ENCODE assay signal across 17 cellular contexts in the genomic region with DNA sequence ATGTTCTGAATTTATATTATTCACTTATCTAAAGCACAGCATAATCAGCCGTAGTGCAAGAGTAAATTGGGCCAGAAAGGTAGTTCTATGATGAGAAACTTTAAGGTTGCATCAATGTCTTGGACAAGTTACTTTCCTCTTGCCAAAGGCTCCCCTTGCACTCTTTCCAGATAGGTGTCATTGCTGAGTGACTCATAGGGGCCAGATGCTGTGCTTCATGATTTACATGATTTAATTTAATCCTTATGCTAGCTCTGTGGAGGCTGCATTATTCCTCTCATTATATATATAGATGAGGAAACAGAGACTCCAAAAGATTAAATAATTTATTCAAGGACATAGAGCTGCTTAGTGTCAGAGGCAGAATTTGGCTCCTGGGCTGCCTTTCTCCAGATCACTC. TPM values are rescaled to one million over a fixed set of nuclear protein-coding genes. Genes with fewer than 3 reads are reported as not detected.
DNase-seq lines count a peak whose midpoint lies in the region; ATAC-seq, FAIRE-seq and TF ChIP-seq lines count a peak whose summit lies in the region.
"Had no signal": no experiment of that assay in that cellular context is flagged by ENCODE, and none has a peak within 500 bp of the region (broad histone marks: within the 10 kb centered on the region; RNA-seq: fewer than 3 reads in every experiment).

No MANE protein-coding gene starts in this region.

- H3K36me3 ChIP-seq in MG63, result no peaks in the 10 kb centered on the region
- no peaks in the 10 kb centered on the region for H3K36me3 ChIP-seq in bronchial epithelial cell (ENCODE audit: control insufficient read depth, insufficient read depth, low read length)
- H3K36me3 ChIP-seq: esophagus muscularis mucosa, transverse colon had no signal

- no peak for TF ChIP-seq CTCF in bronchial epithelial cell (IDR thresholded peaks at IDR 0.05; ENCODE audit: insufficient read depth, low read length, severe bottlenecking)

- no peaks in the 10 kb centered on the region for H3K36me3 Mint-ChIP-seq in T-helper 17 cell (ENCODE audit: low read depth)
- H3K36me3 Mint-ChIP-seq in activated CD4-positive, alpha-beta memory T cell treated with anti-CD3 and anti-CD28 coated beads for 36 hours, result no peaks in the 10 kb centered on the region
- H3K36me3 Mint-ChIP-seq: activated naive CD8-positive, alpha-beta T cell; T-cell had no signal

- POLR2A ChIA-PET in activated CD4-positive, alpha-beta memory T cell treated with anti-CD3 and anti-CD28 coated beads for 36 hours (lab: Charles Lee), result no interaction called here

- H3K4me3 Mint-ChIP-seq in T-helper 17 cell, result no peak overlapping the region
- no peak overlapping the region for H3K4me3 Mint-ChIP-seq in activated CD4-positive, alpha-beta memory T cell treated with anti-CD3 and anti-CD28 coated beads for 36 hours
- H3K4me3 Mint-ChIP-seq: activated naive CD8-positive, alpha-beta T cell; naive thymus-derived CD8-positive, alpha-beta T cell; T-cell had no signal

- H3K27me3 ChIP-seq in MG63 (no peaks in the 10 kb centered on the region), bronchial epithelial cell (ENCODE audit: control insufficient read depth, insufficient read depth, low read length) (peaks cover 2% of the 10 kb centered on the region)

- no peak overlapping the region for H3K27ac Mint-ChIP-seq in T-helper 17 cell
- H3K27ac Mint-ChIP-seq in activated CD4-positive, alpha-beta memory T cell treated with anti-CD3 and anti-CD28 coated beads for 36 hours, result no peak overlapping the region
- H3K27ac Mint-ChIP-seq: activated naive CD8-positive, alpha-beta T cell; naive thymus-derived CD8-positive, alpha-beta T cell; T-cell had no signal

- H3K4me1 Mint-ChIP-seq in T-helper 17 cell, result peaks cover 2% of the 10 kb centered on the region
- H3K4me1 Mint-ChIP-seq in activated CD4-positive, alpha-beta memory T cell treated with anti-CD3 and anti-CD28 coated beads for 36 hours (ENCODE audit: low read depth), result peaks cover 2% of the 10 kb centered on the region

- DNase-seq in AG20443 (ENCODE audit: low spot score) (peak; percentile 66), MG63 (peak; percentile 51), bronchial epithelial cell (ENCODE audit: low read depth) (peak; percentile 43), kidney glomerular epithelial cell (lab: John Stamatoyannopoulos, UW) (peak; percentile 12), T-helper 17 cell (no peak), NCI-H526 (lab: John Stamatoyannopoulos, UW) (no peak), GM19240 (ENCODE audit: insufficient read length, low spot score) (no peak)
- DNase-seq in activated CD4-positive, alpha-beta memory T cell treated with anti-CD3 and anti-CD28 coated beads for 36 hours, result no peak
- DNase-seq: activated CD4-positive, CD25-positive, alpha-beta regulatory T cell treated with anti-CD3 and anti-CD28 coated beads, Interleukin-2, amount 50 U/mL, for 72 hours; AML-193; naive thymus-derived CD8-positive, alpha-beta T cell; T-cell; transverse colon had no signal

- no peak for ATAC-seq in T-helper 17 cell
- ATAC-seq: GM12878; naive thymus-derived CD8-positive, alpha-beta T cell; T-cell had no signal

- no peaks in the 10 kb centered on the region for H3K9me3 Mint-ChIP-seq in activated CD4-positive, alpha-beta memory T cell treated with anti-CD3 and anti-CD28 coated beads for 36 hours

- intact Hi-C loops in activated CD4-positive, alpha-beta memory T cell treated with anti-CD3 and anti-CD28 coated beads for 36 hours (cut with micrococcal nuclease), result no loop called here

- FAIRE-seq in bronchial epithelial cell (lab: Jason Lieb, UNC), result no peak
- FAIRE-seq: colon, GM12878 had no signal

- no peaks in the 10 kb centered on the region for H3K9me3 ChIP-seq in MG63
- H3K9me3 ChIP-seq in T-helper 17 cell (ENCODE audit: control insufficient read depth, low read length, poor library complexity, severe bottlenecking), result no peaks in the 10 kb centered on the region
- H3K9me3 ChIP-seq: esophagus muscularis mucosa, transverse colon had no signal

- H3K4me3 ChIP-seq in MG63, result no peak overlapping the region
- no peak overlapping the region for H3K4me3 ChIP-seq in bronchial epithelial cell (ENCODE audit: low read depth, low read length)
- H3K4me3 ChIP-seq: esophagus muscularis mucosa, GM12878, transverse colon had no signal

- CTCF ChIA-PET in activated CD4-positive, alpha-beta memory T cell treated with anti-CD3 and anti-CD28 coated beads for 36 hours (lab: Charles Lee), result no interaction called here

- peaks cover 46% of the 10 kb centered on the region for H3K27me3 Mint-ChIP-seq in T-helper 17 cell
- peaks cover 20% of the 10 kb centered on the region for H3K27me3 Mint-ChIP-seq in activated CD4-positive, alpha-beta memory T cell treated with anti-CD3 and anti-CD28 coated beads for 36 hours

RNA-seq across cellular contexts. Expression of gene CFAP221, which starts 5.0 kb away (rescaled TPM):
- not detected in 2 replicates for total RNA-seq in MG63 (2014; rRNA removed; shearing (Covaris generic); ENCODE audit: low replicate concordance)
- total RNA-seq in bronchial epithelial cell (0.26 TPM in 1 of 2 replicates, not detected in the other), T-helper 17 cell (not detected)
- total RNA-seq in activated CD4-positive, alpha-beta memory T cell treated with anti-CD3 and anti-CD28 coated beads for 36 hours, result not detected
- total RNA-seq: GM12878; naive thymus-derived CD8-positive, alpha-beta T cell; T-cell; transverse colon had no signal

RNA-seq across cellular contexts. Expression of gene SCTR, which starts 25.0 kb away (rescaled TPM):
- not detected in 2 replicates for total RNA-seq in MG63 (2014; rRNA removed; shearing (Covaris generic); ENCODE audit: low replicate concordance)
- total RNA-seq in bronchial epithelial cell (not detected in 2 replicates), T-helper 17 cell (not detected)
- total RNA-seq in activated CD4-positive, alpha-beta memory T cell treated with anti-CD3 and anti-CD28 coated beads for 36 hours, result not detected
- total RNA-seq: esophagus muscularis mucosa; GM12878; naive thymus-derived CD8-positive, alpha-beta T cell; T-cell; transverse colon had no signal

Comparison
In these comparisons a context has a peak if more than half of its experiments do, and no peak if none do; other contexts are left out.
1. DNase-seq: peak in AG20443 (single experiment), MG63 (single experiment), bronchial epithelial cell (single experiment) and kidney glomerular epithelial cell (single experiment); none in T-helper 17 cell (0 of 3), NCI-H526 (0 of 2), activated CD4-positive, alpha-beta memory T cell treated with anti-CD3 and anti-CD28 coated beads for 36 hours (single experiment) and GM19240 (single experiment).